ENCODE assay signal across 11 cellular contexts in the genomic region with DNA sequence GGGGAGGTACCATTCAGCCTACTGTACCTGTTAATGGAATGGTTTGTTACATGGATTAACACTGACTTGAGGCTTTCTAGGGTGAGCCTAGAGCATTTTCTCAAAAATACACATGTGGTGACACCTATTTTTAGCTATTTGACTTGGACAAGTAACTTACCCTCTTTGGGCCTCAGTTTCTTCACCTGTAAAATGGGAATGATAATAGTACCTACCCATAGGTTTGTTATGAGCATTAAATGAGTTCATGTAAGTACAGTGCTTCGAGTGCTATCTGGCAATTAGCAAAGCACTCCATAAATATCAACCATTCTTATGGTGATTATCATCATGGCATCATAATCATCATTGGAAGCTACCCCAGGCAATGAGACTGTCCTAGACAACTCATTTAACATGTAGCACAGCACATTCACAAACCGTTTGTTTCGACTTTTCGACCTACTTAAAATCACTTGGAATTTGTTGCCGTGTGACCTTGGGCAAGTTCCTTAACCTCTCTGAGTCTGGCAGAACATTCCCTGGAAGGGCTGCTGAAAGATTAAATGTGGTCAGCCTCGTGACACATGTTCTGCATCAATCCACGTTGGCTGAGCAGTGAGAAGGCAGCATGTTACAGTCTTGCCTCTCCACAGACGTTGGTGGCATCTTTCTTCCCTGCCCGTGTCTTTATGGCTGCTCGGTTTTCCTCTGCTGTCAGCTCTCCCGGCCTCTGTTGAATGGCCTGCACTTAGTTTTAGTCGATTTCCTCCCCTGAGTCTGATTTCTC.
A peak's percentile ranks its signal among the peaks of the same experiment; 100 is the strongest.
DNase-seq lines count a peak whose midpoint lies in the region; ATAC-seq and TF ChIP-seq lines count a peak whose summit lies in the region.
"Had no signal": no experiment of that assay in that cellular context is flagged by ENCODE, and none has a peak within 500 bp of the region (broad histone marks: within the 10 kb centered on the region; RNA-seq: fewer than 3 reads in every experiment).

No MANE protein-coding gene starts in this region.

- peaks cover 12% of the 10 kb centered on the region for H3K4me1 ChIP-seq in mesendoderm (ENCODE audit: control insufficient read depth, low read depth, low read length)

- no peak overlapping the region for H4K8ac ChIP-seq in mesendoderm (ENCODE audit: low read depth, low read length)

- TF ChIP-seq CTCF in choroid plexus epithelial cell (conservative IDR thresholded peaks at IDR 0.05; ENCODE audit: low read depth, low read length), result no peak
- TF ChIP-seq CTCF in GM13976 (IDR thresholded peaks at IDR 0.05; ENCODE audit: borderline replicate concordance, control extremely low read depth, extremely low read depth, insufficient read depth, missing control alignments), result no peak

- H2AK5ac ChIP-seq in mesendoderm (ENCODE audit: low read length), result no peak overlapping the region

- H3K56ac ChIP-seq in mesendoderm (ENCODE audit: low read length), result no peak overlapping the region

- H3K79me1 ChIP-seq in mesendoderm (ENCODE audit: low read length), result no peaks in the 10 kb centered on the region

- in situ Hi-C loops in GM13976 (cut with MboI; ENCODE audit: low sequenced_read_pairs, unreplicated experiment), result no loop called here

- no peak overlapping the region for H3K4me3 Mint-ChIP-seq in stimulated activated naive CD8-positive, alpha-beta T cell treated with anti-CD3 and anti-CD28 coated beads, Interleukin-15, amount 100 ng/mL, for 72 hours
- peak overlapping the region in 1 of 8 donors; percentile 30 for H3K4me3 Mint-ChIP-seq in naive B cell
- H3K4me3 Mint-ChIP-seq: activated T-cell treated with anti-CD3 and anti-CD28 coated beads, Interleukin-2, amount 50 U/mL, for 4 hours had no signal

- H3K4ac ChIP-seq in mesendoderm (ENCODE audit: low read depth, low read length), result no peak overlapping the region

- no peak for DNase-seq in stimulated activated naive CD8-positive, alpha-beta T cell treated with anti-CD3 and anti-CD28 coated beads, Interleukin-15, amount 100 ng/mL, for 72 hours
- DNase-seq in stimulated activated naive CD8-positive, alpha-beta T cell treated with anti-CD3 and anti-CD28 coated beads, Interleukin-15, Interleukin-2, amounts not matched to agents 100 U/mL and 50 U/mL, for 24 hours, result no peak
- DNase-seq in choroid plexus epithelial cell (ENCODE audit: low read depth) (peak; percentile 26), naive B cell (no peak), GM13976 (ENCODE audit: low spot score) (no peak), NCI-H1048 (lab: John Stamatoyannopoulos, UW) (no peak), SKM-1 (lab: John Stamatoyannopoulos, UW; ENCODE audit: unreplicated experiment) (no peak), mesendoderm (no peak)
- DNase-seq: activated T-cell treated with anti-CD3 and anti-CD28 coated beads, Interleukin-2, amount 50 U/mL, for 4 hours; NCI-H526; small intestine had no signal

- WGBS in mesendoderm (ENCODE audit: extremely low coverage, insufficient coverage, low lambda C conversion rate), result no CpG with 5 or more reads among the region's 12 CpGs

- peak overlapping the region; percentile 37 to 90 for H3K27ac Mint-ChIP-seq in stimulated activated naive CD8-positive, alpha-beta T cell treated with anti-CD3 and anti-CD28 coated beads, Interleukin-15, amount 100 ng/mL, for 72 hours
- H3K27ac Mint-ChIP-seq in naive B cell, result peak overlapping the region in 5 of 6 donors; percentile 21 to 88 (median 69)

- no peak overlapping the region for H2BK15ac ChIP-seq in mesendoderm (replicated peaks; ENCODE audit: low read depth)

- no peak overlapping the region for H3K27ac ChIP-seq in mesendoderm (ENCODE audit: low read depth, low read length)

- H3K36me3 ChIP-seq in mesendoderm (ENCODE audit: control insufficient read depth, insufficient read depth, low read length), result no peaks in the 10 kb centered on the region

- H3K79me2 ChIP-seq in mesendoderm (ENCODE audit: control insufficient read depth, insufficient read depth, low read length), result no peaks in the 10 kb centered on the region

- H4K5ac ChIP-seq in mesendoderm (ENCODE audit: low read length), result no peak overlapping the region

- H3K4me3 ChIP-seq in choroid plexus epithelial cell (ENCODE audit: low read depth, low read length) (no peak overlapping the region), mesendoderm (ENCODE audit: low read length) (no peak overlapping the region)

- no peak overlapping the region for H3K23ac ChIP-seq in mesendoderm (ENCODE audit: low read length)

- H2BK5ac ChIP-seq in mesendoderm (ENCODE audit: low read length), result no peak overlapping the region

- H3K18ac ChIP-seq in mesendoderm (ENCODE audit: low read length), result no peak overlapping the region

- no peak for ATAC-seq in stimulated activated naive CD8-positive, alpha-beta T cell treated with anti-CD3 and anti-CD28 coated beads, Interleukin-15, amount 100 ng/mL, for 72 hours
- no peak for ATAC-seq in stimulated activated naive CD8-positive, alpha-beta T cell treated with anti-CD3 and anti-CD28 coated beads, Interleukin-15, Interleukin-2, amounts not matched to agents 100 U/mL and 50 U/mL, for 24 hours
- ATAC-seq in naive B cell (ENCODE audit: low read depth in 2 of 2), result no peak
- ATAC-seq: activated T-cell treated with anti-CD3 and anti-CD28 coated beads, Interleukin-2, amount 50 U/mL, for 4 hours had no signal

- H3K27me3 ChIP-seq in mesendoderm (ENCODE audit: insufficient read depth, low read length, poor library complexity), result no peaks in the 10 kb centered on the region

- H3K27me3 Mint-ChIP-seq in stimulated activated naive CD8-positive, alpha-beta T cell treated with anti-CD3 and anti-CD28 coated beads, Interleukin-15, amount 100 ng/mL, for 72 hours, result no peaks in the 10 kb centered on the region
- H3K27me3 Mint-ChIP-seq in naive B cell, result no peaks in the 10 kb centered on the region

- no peak overlapping the region for H2BK120ac ChIP-seq in mesendoderm (ENCODE audit: low read depth, low read length)

- H3K4me2 ChIP-seq in mesendoderm (ENCODE audit: low read length), result no peak overlapping the region

- H3K36me3 Mint-ChIP-seq in naive B cell, result no peaks in the 10 kb centered on the region

- no peaks in the 10 kb centered on the region for H3K9me3 Mint-ChIP-seq in stimulated activated naive CD8-positive, alpha-beta T cell treated with anti-CD3 and anti-CD28 coated beads, Interleukin-15, amount 100 ng/mL, for 72 hours
- H3K9me3 Mint-ChIP-seq in naive B cell, result no peaks in the 10 kb centered on the region
- H3K9me3 Mint-ChIP-seq: activated T-cell treated with anti-CD3 and anti-CD28 coated beads, Interleukin-2, amount 50 U/mL, for 4 hours had no signal

- peaks cover 56% of the 10 kb centered on the region for H3K4me1 Mint-ChIP-seq in stimulated activated naive CD8-positive, alpha-beta T cell treated with anti-CD3 and anti-CD28 coated beads, Interleukin-15, amount 100 ng/mL, for 72 hours
- H3K4me1 Mint-ChIP-seq in naive B cell, result peaks cover 63 to 83% (median 68%) of the 10 kb centered on the region in 3 donors

- no peak overlapping the region for H3K9ac ChIP-seq in mesendoderm (ENCODE audit: low read length)
